In genomic region chr6:113642714-113643442, GRCh38 we compare ENCODE assay signal across 1 cellular context.
TF ChIP-seq lines count a peak whose summit lies in the region.

No MANE protein-coding gene starts in this region.

TF ChIP-seq in HepG2, 621 proteins besides CTCF, POLR2A, EP300 and RAD21 (continued from another document):
- peak; percentile 97 for TF ChIP-seq ZNF710 (CRISPR knock-in tag; IDR thresholded peaks at IDR 0.05; ENCODE audit: borderline replicate concordance)
- TF ChIP-seq SUZ12 (IDR thresholded peaks at IDR 0.05; ENCODE audit: low read depth, low read length), result no peak
- no peak for TF ChIP-seq ADNP (CRISPR knock-in tag; IDR thresholded peaks at IDR 0.05)
- 0 out of 2 replicates have a peak, but pooled peaks have one; percentile 27 for TF ChIP-seq SIN3B (IDR thresholded peaks at IDR 0.05; ENCODE audit: low read length)
- peak; percentile 52; the same call in 1 of the 2 replicates for TF ChIP-seq MLX (CRISPR knock-in tag; IDR thresholded peaks at IDR 0.05)
- TF ChIP-seq ZFX (CRISPR knock-in tag; IDR thresholded peaks at IDR 0.05; ENCODE audit: low read depth), result no peak
- TF ChIP-seq PPARG (CRISPR knock-in tag; conservative IDR thresholded peaks at IDR 0.05), result peak; percentile 87
- TF ChIP-seq ZNF256 (CRISPR knock-in tag; conservative IDR thresholded peaks at IDR 0.05), result no peak
- no peak; the same call in 1 of the 2 replicates for TF ChIP-seq CBX5 (CRISPR knock-in tag; IDR thresholded peaks at IDR 0.05; ENCODE audit: borderline replicate concordance)
- no peak for TF ChIP-seq IKZF5 (CRISPR knock-in tag; IDR thresholded peaks at IDR 0.05)
- TF ChIP-seq SALL2 (CRISPR knock-in tag; IDR thresholded peaks at IDR 0.05), result peak; percentile 82
- peak; percentile 52 for TF ChIP-seq MNT (IDR thresholded peaks at IDR 0.05)
- TF ChIP-seq POLR2G (IDR thresholded peaks at IDR 0.05; ENCODE audit: low read depth, low read length), result peak; percentile 6; the same call in 1 of the 2 replicates
- TF ChIP-seq ZNF747 (CRISPR knock-in tag; IDR thresholded peaks at IDR 0.05; ENCODE audit: borderline replicate concordance), result 0 out of 2 replicates have a peak, but pooled peaks have one; percentile 14
- TF ChIP-seq YY1 (IDR thresholded peaks at IDR 0.05; ENCODE audit: insufficient read depth, insufficient replicate concordance, low read depth, low read length), result peak; percentile 30
- TF ChIP-seq ARID3A (IDR thresholded peaks at IDR 0.05; ENCODE audit: low read depth, low read length), result peak; percentile 94
- 0 out of 2 replicates have a peak, but pooled peaks have one; percentile 52 for TF ChIP-seq GATAD1 (CRISPR knock-in tag; IDR thresholded peaks at IDR 0.05)
- peak; percentile 83 for TF ChIP-seq ZNF292 (CRISPR knock-in tag; IDR thresholded peaks at IDR 0.05; ENCODE audit: borderline replicate concordance, low read depth)
- TF ChIP-seq THAP11 (CRISPR knock-in tag; IDR thresholded peaks at IDR 0.05), result peak; percentile 71
- TF ChIP-seq NCOA1 (CRISPR knock-in tag; IDR thresholded peaks at IDR 0.05), result peak; percentile 90
- no peak for TF ChIP-seq HOXA9 (CRISPR knock-in tag; IDR thresholded peaks at IDR 0.05; ENCODE audit: borderline replicate concordance)
- peak; percentile 98; the same call in 1 of the 2 replicates for TF ChIP-seq NFIC (IDR thresholded peaks at IDR 0.05; ENCODE audit: low read length)
- TF ChIP-seq SRSF1 (optimal IDR thresholded peaks at IDR 0.05; ENCODE audit: low read depth, low read length), result no peak
- TF ChIP-seq PRDM10 (CRISPR knock-in tag; IDR thresholded peaks at IDR 0.05; ENCODE audit: low read depth), result peak; percentile 81
- peak; percentile 53; the same call in 1 of the 3 replicates for TF ChIP-seq MXI1 (IDR thresholded peaks at IDR 0.05; ENCODE audit: borderline replicate concordance, low read depth, low read length)
- TF ChIP-seq SIX4 (CRISPR knock-in tag; IDR thresholded peaks at IDR 0.05), result peak; percentile 71
- peak; percentile 82 for TF ChIP-seq TEAD3 (CRISPR knock-in tag; optimal IDR thresholded peaks at IDR 0.05; ENCODE audit: borderline replicate concordance)
- TF ChIP-seq CEBPG (CRISPR knock-in tag; IDR thresholded peaks at IDR 0.05), result peak; percentile 88
- TF ChIP-seq ZGPAT (CRISPR knock-in tag; IDR thresholded peaks at IDR 0.05), result peak; percentile 96
